ENCODE assay signal across 1 cellular context in the genomic region with DNA sequence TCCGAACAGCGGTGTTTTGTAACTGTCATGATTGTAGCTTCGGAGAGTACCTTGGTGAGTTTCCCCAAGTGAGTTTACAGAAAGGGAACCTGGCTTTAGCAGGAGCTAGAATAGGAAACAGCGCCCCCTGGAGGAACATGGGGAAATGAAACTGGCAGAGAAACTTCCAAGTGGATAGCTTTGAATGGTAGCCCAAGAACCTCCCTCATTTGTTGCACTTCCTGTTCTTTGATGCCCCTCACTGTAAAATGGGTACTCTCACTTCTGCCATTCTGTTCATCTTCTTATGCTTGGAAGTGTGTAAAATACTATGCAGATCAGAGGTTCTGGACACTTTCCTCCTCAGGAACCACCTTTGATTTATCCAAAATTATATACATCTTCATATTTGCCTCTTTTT.
TF ChIP-seq lines count a peak whose summit lies in the region.

No MANE protein-coding gene starts in this region.

TF ChIP-seq in GM12878, 131 proteins besides CTCF, POLR2A, EP300 and RAD21 (continued from another document):
- TF ChIP-seq, protein P1, sequence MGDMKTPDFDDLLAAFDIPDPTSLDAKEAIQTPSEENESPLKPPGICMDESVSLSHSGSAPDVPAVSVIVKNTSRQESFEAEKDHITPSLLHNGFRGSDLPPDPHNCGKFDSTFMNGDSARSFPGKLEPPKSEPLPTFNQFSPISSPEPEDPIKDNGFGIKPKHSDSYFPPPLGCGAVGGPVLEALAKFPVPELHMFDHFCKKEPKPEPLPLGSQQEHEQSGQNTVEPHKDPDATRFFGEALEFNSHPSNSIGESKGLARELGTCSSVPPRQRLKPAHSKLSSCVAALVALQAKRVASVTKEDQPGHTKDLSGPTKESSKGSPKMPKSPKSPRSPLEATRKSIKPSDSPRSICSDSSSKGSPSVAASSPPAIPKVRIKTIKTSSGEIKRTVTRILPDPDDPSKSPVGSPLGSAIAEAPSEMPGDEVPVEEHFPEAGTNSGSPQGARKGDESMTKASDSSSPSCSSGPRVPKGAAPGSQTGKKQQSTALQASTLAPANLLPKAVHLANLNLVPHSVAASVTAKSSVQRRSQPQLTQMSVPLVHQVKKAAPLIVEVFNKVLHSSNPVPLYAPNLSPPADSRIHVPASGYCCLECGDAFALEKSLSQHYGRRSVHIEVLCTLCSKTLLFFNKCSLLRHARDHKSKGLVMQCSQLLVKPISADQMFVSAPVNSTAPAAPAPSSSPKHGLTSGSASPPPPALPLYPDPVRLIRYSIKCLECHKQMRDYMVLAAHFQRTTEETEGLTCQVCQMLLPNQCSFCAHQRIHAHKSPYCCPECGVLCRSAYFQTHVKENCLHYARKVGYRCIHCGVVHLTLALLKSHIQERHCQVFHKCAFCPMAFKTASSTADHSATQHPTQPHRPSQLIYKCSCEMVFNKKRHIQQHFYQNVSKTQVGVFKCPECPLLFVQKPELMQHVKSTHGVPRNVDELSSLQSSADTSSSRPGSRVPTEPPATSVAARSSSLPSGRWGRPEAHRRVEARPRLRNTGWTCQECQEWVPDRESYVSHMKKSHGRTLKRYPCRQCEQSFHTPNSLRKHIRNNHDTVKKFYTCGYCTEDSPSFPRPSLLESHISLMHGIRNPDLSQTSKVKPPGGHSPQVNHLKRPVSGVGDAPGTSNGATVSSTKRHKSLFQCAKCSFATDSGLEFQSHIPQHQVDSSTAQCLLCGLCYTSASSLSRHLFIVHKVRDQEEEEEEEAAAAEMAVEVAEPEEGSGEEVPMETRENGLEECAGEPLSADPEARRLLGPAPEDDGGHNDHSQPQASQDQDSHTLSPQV (IDR thresholded peaks at IDR 0.05), result no peak
- peak; percentile 88 for TF ChIP-seq SMC3 (IDR thresholded peaks at IDR 0.05; ENCODE audit: borderline replicate concordance, low read length)
- 0 out of 2 replicates have a peak, but pooled peaks have one; percentile 2 for TF ChIP-seq MEF2A (IDR thresholded peaks at IDR 0.05; ENCODE audit: insufficient read depth, low read depth, low read length)
- TF ChIP-seq ZSCAN29 (IDR thresholded peaks at IDR 0.05), result no peak
- no peak for TF ChIP-seq SREBF1 (IDR thresholded peaks at IDR 0.05; ENCODE audit: low read length)
- no peak for TF ChIP-seq CHD1 (IDR thresholded peaks at IDR 0.05; ENCODE audit: low read depth, low read length)
- no peak for TF ChIP-seq SREBF2 (IDR thresholded peaks at IDR 0.05; ENCODE audit: low read length)
- TF ChIP-seq STAT1 (conservative IDR thresholded peaks at IDR 0.05), result no peak
- 0 out of 2 replicates have a peak, but pooled peaks have one; percentile 18 for TF ChIP-seq EED (IDR thresholded peaks at IDR 0.05; ENCODE audit: low read depth)
- TF ChIP-seq NBN (IDR thresholded peaks at IDR 0.05), result no peak
- TF ChIP-seq ASH2L (IDR thresholded peaks at IDR 0.05; ENCODE audit: borderline replicate concordance, low read depth), result no peak
- no peak for TF ChIP-seq JUND (IDR thresholded peaks at IDR 0.05; ENCODE audit: low read depth, low read length)
- TF ChIP-seq, protein P2, sequence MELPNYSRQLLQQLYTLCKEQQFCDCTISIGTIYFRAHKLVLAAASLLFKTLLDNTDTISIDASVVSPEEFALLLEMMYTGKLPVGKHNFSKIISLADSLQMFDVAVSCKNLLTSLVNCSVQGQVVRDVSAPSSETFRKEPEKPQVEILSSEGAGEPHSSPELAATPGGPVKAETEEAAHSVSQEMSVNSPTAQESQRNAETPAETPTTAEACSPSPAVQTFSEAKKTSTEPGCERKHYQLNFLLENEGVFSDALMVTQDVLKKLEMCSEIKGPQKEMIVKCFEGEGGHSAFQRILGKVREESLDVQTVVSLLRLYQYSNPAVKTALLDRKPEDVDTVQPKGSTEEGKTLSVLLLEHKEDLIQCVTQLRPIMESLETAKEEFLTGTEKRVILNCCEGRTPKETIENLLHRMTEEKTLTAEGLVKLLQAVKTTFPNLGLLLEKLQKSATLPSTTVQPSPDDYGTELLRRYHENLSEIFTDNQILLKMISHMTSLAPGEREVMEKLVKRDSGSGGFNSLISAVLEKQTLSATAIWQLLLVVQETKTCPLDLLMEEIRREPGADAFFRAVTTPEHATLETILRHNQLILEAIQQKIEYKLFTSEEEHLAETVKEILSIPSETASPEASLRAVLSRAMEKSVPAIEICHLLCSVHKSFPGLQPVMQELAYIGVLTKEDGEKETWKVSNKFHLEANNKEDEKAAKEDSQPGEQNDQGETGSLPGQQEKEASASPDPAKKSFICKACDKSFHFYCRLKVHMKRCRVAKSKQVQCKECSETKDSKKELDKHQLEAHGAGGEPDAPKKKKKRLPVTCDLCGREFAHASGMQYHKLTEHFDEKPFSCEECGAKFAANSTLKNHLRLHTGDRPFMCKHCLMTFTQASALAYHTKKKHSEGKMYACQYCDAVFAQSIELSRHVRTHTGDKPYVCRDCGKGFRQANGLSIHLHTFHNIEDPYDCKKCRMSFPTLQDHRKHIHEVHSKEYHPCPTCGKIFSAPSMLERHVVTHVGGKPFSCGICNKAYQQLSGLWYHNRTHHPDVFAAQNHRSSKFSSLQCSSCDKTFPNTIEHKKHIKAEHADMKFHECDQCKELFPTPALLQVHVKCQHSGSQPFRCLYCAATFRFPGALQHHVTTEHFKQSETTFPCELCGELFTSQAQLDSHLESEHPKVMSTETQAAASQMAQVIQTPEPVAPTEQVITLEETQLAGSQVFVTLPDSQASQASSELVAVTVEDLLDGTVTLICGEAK (IDR thresholded peaks at IDR 0.05; ENCODE audit: borderline replicate concordance), result no peak
- TF ChIP-seq ZNF622 (IDR thresholded peaks at IDR 0.05), result no peak
- peak; percentile 72 for TF ChIP-seq YY1 (IDR thresholded peaks at IDR 0.05; ENCODE audit: low read depth, low read length)
- TF ChIP-seq ATF7 (IDR thresholded peaks at IDR 0.05; ENCODE audit: low read depth), result no peak
- TF ChIP-seq DPF2 (IDR thresholded peaks at IDR 0.05), result no peak
- TF ChIP-seq, protein P3, sequence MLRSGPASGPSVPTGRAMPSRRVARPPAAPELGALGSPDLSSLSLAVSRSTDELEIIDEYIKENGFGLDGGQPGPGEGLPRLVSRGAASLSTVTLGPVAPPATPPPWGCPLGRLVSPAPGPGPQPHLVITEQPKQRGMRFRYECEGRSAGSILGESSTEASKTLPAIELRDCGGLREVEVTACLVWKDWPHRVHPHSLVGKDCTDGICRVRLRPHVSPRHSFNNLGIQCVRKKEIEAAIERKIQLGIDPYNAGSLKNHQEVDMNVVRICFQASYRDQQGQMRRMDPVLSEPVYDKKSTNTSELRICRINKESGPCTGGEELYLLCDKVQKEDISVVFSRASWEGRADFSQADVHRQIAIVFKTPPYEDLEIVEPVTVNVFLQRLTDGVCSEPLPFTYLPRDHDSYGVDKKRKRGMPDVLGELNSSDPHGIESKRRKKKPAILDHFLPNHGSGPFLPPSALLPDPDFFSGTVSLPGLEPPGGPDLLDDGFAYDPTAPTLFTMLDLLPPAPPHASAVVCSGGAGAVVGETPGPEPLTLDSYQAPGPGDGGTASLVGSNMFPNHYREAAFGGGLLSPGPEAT (IDR thresholded peaks at IDR 0.05; ENCODE audit: low read depth), result 0 out of 2 replicates have a peak, but pooled peaks have one; percentile 46
- TF ChIP-seq POU2F2 (IDR thresholded peaks at IDR 0.05; ENCODE audit: borderline replicate concordance, low read depth, low read length), result no peak
- TF ChIP-seq IKZF1 (conservative IDR thresholded peaks at IDR 0.05), result peak; percentile 44; the same call in 1 of the 2 replicates
- TF ChIP-seq, protein P4, sequence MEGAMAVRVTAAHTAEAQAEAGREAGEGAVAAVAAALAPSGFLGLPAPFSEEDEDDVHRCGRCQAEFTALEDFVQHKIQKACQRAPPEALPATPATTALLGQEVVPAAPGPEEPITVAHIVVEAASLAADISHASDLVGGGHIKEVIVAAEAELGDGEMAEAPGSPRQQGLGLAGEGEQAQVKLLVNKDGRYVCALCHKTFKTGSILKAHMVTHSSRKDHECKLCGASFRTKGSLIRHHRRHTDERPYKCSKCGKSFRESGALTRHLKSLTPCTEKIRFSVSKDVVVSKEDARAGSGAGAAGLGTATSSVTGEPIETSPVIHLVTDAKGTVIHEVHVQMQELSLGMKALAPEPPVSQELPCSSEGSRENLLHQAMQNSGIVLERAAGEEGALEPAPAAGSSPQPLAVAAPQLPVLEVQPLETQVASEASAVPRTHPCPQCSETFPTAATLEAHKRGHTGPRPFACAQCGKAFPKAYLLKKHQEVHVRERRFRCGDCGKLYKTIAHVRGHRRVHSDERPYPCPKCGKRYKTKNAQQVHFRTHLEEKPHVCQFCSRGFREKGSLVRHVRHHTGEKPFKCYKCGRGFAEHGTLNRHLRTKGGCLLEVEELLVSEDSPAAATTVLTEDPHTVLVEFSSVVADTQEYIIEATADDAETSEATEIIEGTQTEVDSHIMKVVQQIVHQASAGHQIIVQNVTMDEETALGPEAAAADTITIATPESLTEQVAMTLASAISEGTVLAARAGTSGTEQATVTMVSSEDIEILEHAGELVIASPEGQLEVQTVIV (IDR thresholded peaks at IDR 0.05; ENCODE audit: borderline replicate concordance, partially characterized antibody), result no peak
- TF ChIP-seq LARP7 (IDR thresholded peaks at IDR 0.05), result no peak
